8 cellular contexts compared by ENCODE assay signal in genomic region chr17:58692239-58693055, GRCh38. TPM values are rescaled to one million over a fixed set of nuclear protein-coding genes. Genes with fewer than 3 reads are reported as not detected.
DNase-seq lines count a peak whose midpoint lies in the region; ATAC-seq, FAIRE-seq and TF ChIP-seq lines count a peak whose summit lies in the region.

TSS of gene RAD51C (plus strand) at chr17:58692602. CDS start at chr17:58692644, 42 bp downstream.

- no peaks in the 10 kb centered on the region for H3K9me3 ChIP-seq in keratinocyte (ENCODE audit: control insufficient read depth, low read depth, low read length)

- peak; percentile 98 for ATAC-seq in HG03175 (IDR thresholded peaks at IDR 0.05; ENCODE audit: unreplicated experiment)

- H3K4me2 ChIP-seq in keratinocyte (ENCODE audit: control insufficient read depth, extremely low read depth, insufficient read depth, low read depth, low read length) = peak within 1 kb of the TSS; percentile 94

- dilution Hi-C loops in keratinocyte (cut with MboI; ENCODE audit: extremely low pct_ligation_motif_present, low sequenced_read_pairs) = no loop called here

- peak within 1 kb of the TSS; percentile 77 for H2AFZ ChIP-seq in keratinocyte (ENCODE audit: control insufficient read depth, low read length)

- H3K4me3 ChIP-seq in keratinocyte (ENCODE audit: control insufficient read depth in 2 of 3, extremely low read depth in 1 of 3, insufficient read depth in 2 of 3, low read depth in 1 of 3, low read length in 3 of 3) = peak within 1 kb of the TSS; percentile 48 to 89 (median 84)

- H3K4me1 ChIP-seq in keratinocyte (ENCODE audit: control insufficient read depth, extremely low read depth, insufficient read depth, low read length) = peaks cover 17% of the 10 kb centered on the region

- peak within 1 kb of the TSS; percentile 74 for H3K9ac ChIP-seq in keratinocyte (ENCODE audit: control insufficient read depth, extremely low read depth, insufficient read depth, low read length)

- DNase-seq in AG09319 (ENCODE audit: extremely low read depth, low read depth) (peak; percentile 51), NCI-H345 treated with DMSO at 0.1 percent for 48 hours (lab: John Stamatoyannopoulos, UW; ENCODE audit: unreplicated experiment) (peak; percentile 77), cerebellar cortex (ENCODE audit: low spot score) (peak; percentile 87), keratinocyte (ENCODE audit: low read depth, low spot score) (no peak)
- DNase-seq in activated CD4-positive, CD25-positive, alpha-beta regulatory T cell treated with anti-CD3 and anti-CD28 coated beads, Interleukin-2, amount 50 U/mL, for 72 hours = peak; percentile 88
- peak; percentile 73 to 85 (median 81) for DNase-seq in stimulated activated CD4-positive, alpha-beta T cell treated with anti-CD3 and anti-CD28 coated beads, Interleukin-12 subunit alpha, Interleukin-12 subunit beta, amount 100 ng/mL, for 48 hours (ENCODE audit: low read depth in 2 of 3, low spot score in 1 of 3)

- TF ChIP-seq CTCF in AG09319 (IDR thresholded peaks at IDR 0.05; ENCODE audit: low read depth, low read length) = no peak
- TF ChIP-seq CTCF in keratinocyte (optimal IDR thresholded peaks at IDR 0.05 in 1 of 3, IDR thresholded peaks at IDR 0.05 in 1 of 3, conservative IDR thresholded peaks at IDR 0.05 in 1 of 3; ENCODE audit: extremely low read depth in 1 of 3, insufficient read depth in 2 of 3, low read length in 3 of 3) = no peak

- H3K36me3 ChIP-seq in keratinocyte (ENCODE audit: control insufficient read depth in 2 of 2, extremely low read depth in 1 of 2, insufficient read depth in 2 of 2, low read length in 2 of 2) = peaks cover 0 to 7% of the 10 kb centered on the region in 2 experiments

- H3K27me3 ChIP-seq in keratinocyte (ENCODE audit: control insufficient read depth, extremely low read depth, insufficient read depth, low read length) = no peaks in the 10 kb centered on the region

- peak; percentile 67 for FAIRE-seq in keratinocyte (lab: Jason Lieb, UNC)

- H3K9me1 ChIP-seq in keratinocyte (ENCODE audit: control insufficient read depth, extremely low read depth, insufficient read depth, low read length) = no peaks in the 10 kb centered on the region

- in situ Hi-C loops in GM18951 (cut with MboI; ENCODE audit: low sequenced_read_pairs, unreplicated experiment) = no loop called here

- peak within 1 kb of the TSS; percentile 77 for H3K27ac ChIP-seq in keratinocyte (ENCODE audit: control insufficient read depth, insufficient read depth, low read length)

- H3K79me2 ChIP-seq in keratinocyte (ENCODE audit: control insufficient read depth, insufficient read depth, low read length) = peaks cover 17% of the 10 kb centered on the region

- peak; percentile 96 for TF ChIP-seq POLR2A in GM18951 (IDR thresholded peaks at IDR 0.05; ENCODE audit: extremely low read depth, insufficient read depth, insufficient read length)

- no peaks in the 10 kb centered on the region for H4K20me1 ChIP-seq in keratinocyte (ENCODE audit: control insufficient read depth, extremely low read depth, insufficient read depth, low read length)

RNA-seq across cellular contexts. Expression of gene RAD51C, which starts in this region (rescaled TPM):
- polyA plus RNA-seq in keratinocyte = 19.4 to 41.8 TPM (median 21.3 TPM) in 3 replicates
- 5.8 TPM for polyA plus RNA-seq in keratinocyte (2011; ENCODE audit: low read depth)
- polyA plus RNA-seq in keratinocyte (2011; cell fraction: cytosol; rRNA removed) = 20.1 and 43.0 TPM in 2 replicates
- 14.6 and 19.4 TPM in 2 replicates for polyA plus RNA-seq in keratinocyte (2011; cell fraction: nucleus; rRNA removed)
- 14.5 and 22.8 TPM in 2 replicates for polyA plus RNA-seq in keratinocyte (2012; ENCODE audit: low replicate concordance)
- 8.2 to 34.9 TPM (median 11.5 TPM) in 3 replicates for polyA minus RNA-seq in keratinocyte
- polyA minus RNA-seq in keratinocyte (2011; cell fraction: cytosol; rRNA and poly(A)+ RNA removed) = 9.4 TPM
- 3.0 and 5.6 TPM in 2 replicates for polyA minus RNA-seq in keratinocyte (2011; cell fraction: nucleus; rRNA and poly(A)+ RNA removed)
